Comparison of ENCODE assay signal across 29 cellular contexts in the genomic region with DNA sequence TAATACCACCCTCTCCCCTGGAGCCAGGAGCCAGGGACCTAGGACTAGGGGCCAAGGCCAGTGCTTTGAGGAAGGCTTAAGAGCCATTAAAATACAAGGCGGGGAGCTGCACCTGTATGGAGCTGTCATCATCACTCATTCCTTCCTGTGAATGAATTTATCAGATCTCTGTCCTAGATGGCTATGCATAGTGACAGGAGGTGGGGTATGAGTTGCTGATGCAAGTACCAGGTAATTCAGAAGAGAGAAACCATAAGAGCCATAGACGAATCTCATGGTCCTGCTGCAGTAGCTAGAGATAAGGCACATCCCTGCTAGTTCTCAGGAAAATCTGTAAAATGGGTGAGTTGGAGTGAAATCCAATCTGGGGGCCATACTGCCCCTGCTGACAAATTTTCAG. TPM values are rescaled to one million over a fixed set of nuclear protein-coding genes. Genes with fewer than 3 reads are reported as not detected.
DNase-seq lines count a peak whose midpoint lies in the region; ATAC-seq, FAIRE-seq and TF ChIP-seq lines count a peak whose summit lies in the region.
"Had no signal": no experiment of that assay in that cellular context is flagged by ENCODE, and none has a peak within 500 bp of the region (broad histone marks: within the 10 kb centered on the region; RNA-seq: fewer than 3 reads in every experiment).

No MANE protein-coding gene starts in this region.

- no peak overlapping the region for H3K56ac ChIP-seq in H1 (replicated peaks; ENCODE audit: insufficient read length, low read depth, low read length)

- H3K27me3 ChIP-seq in BLaER1: no peaks in the 10 kb centered on the region
- H3K27me3 ChIP-seq in H1 (replicated peaks in 1 of 4; ENCODE audit: control insufficient read depth in 3 of 4, extremely low read depth in 1 of 4, insufficient read depth in 3 of 4, low read length in 3 of 4): no peaks in the 10 kb centered on the region

- no peak for ATAC-seq in GM18909 (IDR thresholded peaks at IDR 0.05; ENCODE audit: poor library complexity, unreplicated experiment)
- ATAC-seq: A549; CD8-positive, alpha-beta T cell had no signal

- H4K5ac ChIP-seq in H1 (ENCODE audit: insufficient read length, low read depth, low read length): no peak overlapping the region

- FAIRE-seq in H1 (lab: Jason Lieb, UNC) (no peak), GM12891 (lab: Jason Lieb, UNC) (no peak)
- FAIRE-seq: A549, D721Med, G401.6, GM12892, GM18507, GM19239 had no signal

- H3K4me3 Mint-ChIP-seq in osteocyte (ENCODE audit: unreplicated experiment): no peak overlapping the region
- H3K4me3 Mint-ChIP-seq: B cell; CD4-positive, alpha-beta T cell; CD8-positive, alpha-beta T cell had no signal

- H4K8ac ChIP-seq in H1 (ENCODE audit: extremely low read depth, insufficient read depth, low read length): no peak overlapping the region

- no peak overlapping the region for H3K14ac ChIP-seq in H1 (ENCODE audit: insufficient read length)

- H2BK15ac ChIP-seq in H1 (ENCODE audit: low read length): peak overlapping the region; percentile 66; the same call in 1 of the 2 replicates

- H2BK5ac ChIP-seq in H1 (ENCODE audit: low read depth, low read length): no peak overlapping the region

- H3K4ac ChIP-seq in H1 (replicated peaks; ENCODE audit: insufficient read length, low read depth, low read length): no peak overlapping the region

- no peak overlapping the region for H4K91ac ChIP-seq in H1 (replicated peaks; ENCODE audit: insufficient read length, low read length)

- no peak for TF ChIP-seq CTCF in H1 (IDR thresholded peaks at IDR 0.05; ENCODE audit: control extremely low read depth in 1 of 3, insufficient read depth in 1 of 3, low read depth in 1 of 3, low read length in 3 of 3)
- no peak for TF ChIP-seq CTCF in osteocyte (IDR thresholded peaks at IDR 0.05)

- peaks cover 2% of the 10 kb centered on the region for H3K36me3 Mint-ChIP-seq in osteocyte (ENCODE audit: unreplicated experiment)
- H3K36me3 Mint-ChIP-seq: CD8-positive, alpha-beta T cell had no signal

- peaks cover 3% of the 10 kb centered on the region; the same call in 1 of the 2 replicates for H3K23me2 ChIP-seq in H1 (ENCODE audit: low read depth, low read length)

- no peak overlapping the region for H3K23ac ChIP-seq in H1 (ENCODE audit: insufficient read length)

- no peak for TF ChIP-seq POLR2A in H1 (IDR thresholded peaks at IDR 0.05; ENCODE audit: control extremely low read depth in 1 of 2, low read depth in 2 of 2, low read length in 2 of 2)
- TF ChIP-seq POLR2A in GM12891 (IDR thresholded peaks at IDR 0.05; ENCODE audit: low read depth, low read length): no peak

- H2BK12ac ChIP-seq in H1 (ENCODE audit: low read depth, low read length): 0 out of 2 replicates have a peak overlapping the region, but pooled peaks have one; percentile 55

- peaks cover 0 to 8% of the 10 kb centered on the region in 2 experiments; a peak in 1 of 4 replicates for H3K79me2 ChIP-seq in H1 (ENCODE audit: control insufficient read depth in 1 of 2, insufficient read depth in 2 of 2, low read length in 2 of 2)

- 82% methylated on average over 2 of the region's 2 CpGs; no CpG with 5 or more reads in 1 of the 2 experiments for WGBS in H1 (ENCODE audit: extremely low coverage in 1 of 2, insufficient coverage in 1 of 2, insufficient read length in 1 of 2, insufficient replicate concordance in 2 of 2, low coverage in 1 of 2, low lambda C conversion rate in 2 of 2, missing lambda C conversion rate in 1 of 2), 2 experiments

- H3K27ac Mint-ChIP-seq in osteocyte (ENCODE audit: unreplicated experiment): no peak overlapping the region
- H3K27ac Mint-ChIP-seq: B cell; CD4-positive, alpha-beta T cell; CD8-positive, alpha-beta T cell had no signal

- H3K36me3 ChIP-seq in BLaER1 (no peaks in the 10 kb centered on the region), H1 (ENCODE audit: control insufficient read depth in 2 of 4, insufficient read depth in 4 of 4, low read length in 3 of 4) (no peaks in the 10 kb centered on the region)

- H4K20me1 ChIP-seq in BLaER1 (peaks cover 50% of the 10 kb centered on the region), H1 (replicated peaks in 1 of 2; ENCODE audit: control insufficient read depth in 1 of 2, insufficient read depth in 2 of 2, low read length in 2 of 2) (peaks cover 2 to 4% of the 10 kb centered on the region in 2 experiments)

- H3K4me1 Mint-ChIP-seq in osteocyte (ENCODE audit: unreplicated experiment): no peaks in the 10 kb centered on the region
- H3K4me1 Mint-ChIP-seq: B cell had no signal

- H2BK20ac ChIP-seq in H1 (ENCODE audit: low read length): peak overlapping the region; percentile 34; the same call in 1 of the 2 replicates

- DNase-seq in G401 (ENCODE audit: low spot score) (peak; percentile 13), SW480 (ENCODE audit: low spot score) (peak; percentile 23), H1 (ENCODE audit: low read depth in 1 of 2, low spot score in 2 of 2) (no peak), osteocyte (ENCODE audit: extremely low spot score, unreplicated experiment) (no peak), GM12891 (ENCODE audit: insufficient read length, low spot score) (no peak)
- no peak for DNase-seq in activated T-cell treated with anti-CD3 and anti-CD28 coated beads, Interleukin-2, amount 50 U/mL, for 1 hour
- DNase-seq: AML-193; Caco-2; Calu3; CD4-positive, alpha-beta T cell; CD8-positive, alpha-beta T cell; DMS 273 treated with DMSO at 0.1 percent for 48 hours; DMS153; DMS53; DMS79; DND-41; EL; GF-D8 had no signal

- no peak overlapping the region for H2BK120ac ChIP-seq in H1 (replicated peaks; ENCODE audit: low read depth, low read length)

- peaks cover 45% of the 10 kb centered on the region for H3K27me3 Mint-ChIP-seq in osteocyte (ENCODE audit: unreplicated experiment)

- peaks cover 10% of the 10 kb centered on the region; the same call in 1 of the 2 replicates for H3K79me1 ChIP-seq in H1 (ENCODE audit: low read depth, low read length)

- no peak overlapping the region for H2AFZ ChIP-seq in H1 (ENCODE audit: low read length)

- CTCF ChIA-PET in H1 (lab: Charles Lee; ENCODE audit: partially characterized antibody): interaction anchor here (0.5 to 11.6 kb wide), 11 partner anchors 10 to 1193 kb away, joined by 3 to 128 read pairs (median 7); a partner anchor contains a TSS

- peaks cover 78% of the 10 kb centered on the region for H3K4me1 ChIP-seq in BLaER1
- peaks cover 15 to 57% (median 43%) of the 10 kb centered on the region in 4 experiments for H3K4me1 ChIP-seq in H1 (replicated peaks in 1 of 4; ENCODE audit: control insufficient read depth in 3 of 4, insufficient read depth in 4 of 4, low read length in 3 of 4)
- H3K4me1 ChIP-seq: A549, Caco-2 had no signal

- H3K4me3 ChIP-seq in BLaER1 (no peak overlapping the region), H1 (ENCODE audit: extremely low read depth in 1 of 4, insufficient read depth in 2 of 4, low read depth in 3 of 4, low read length in 4 of 4) (no peak overlapping the region)
- H3K4me3 ChIP-seq: A549 had no signal

- no peak overlapping the region; the same call in 1 of the 2 replicates for H2AK5ac ChIP-seq in H1 (ENCODE audit: low read depth, low read length)

- no peak for TF ChIP-seq EP300 in H1 (IDR thresholded peaks at IDR 0.05; ENCODE audit: borderline replicate concordance in 1 of 2, low read depth in 2 of 2, low read length in 2 of 2)

- in situ Hi-C loops in G401 (cut with HindIII; ENCODE audit: low sequenced_read_pairs): loop anchor here (25.0 kb wide), 1 partner anchor 298 kb away; no protein-coding TSS in a partner anchor

- H3K9me3 ChIP-seq in BLaER1 (no peaks in the 10 kb centered on the region), H1 (ENCODE audit: insufficient read depth in 2 of 2, low read depth in 1 of 2, low read length in 1 of 2) (no peaks in the 10 kb centered on the region)
- H3K9me3 ChIP-seq: A549, Caco-2 had no signal

- H3K9ac ChIP-seq in BLaER1 (no peak overlapping the region), H1 (replicated peaks in 1 of 4; ENCODE audit: extremely low read depth in 1 of 4, low read depth in 3 of 4, low read length in 3 of 4) (no peak overlapping the region)

- no peak for TF ChIP-seq RAD21 in H1 (IDR thresholded peaks at IDR 0.05 in 1 of 2, conservative IDR thresholded peaks at IDR 0.05 in 1 of 2; ENCODE audit: low read depth in 2 of 2, low read length in 2 of 2)

- POLR2A ChIA-PET in H1 (lab: Charles Lee; ENCODE audit: partially characterized antibody): interaction anchor here (1.4 to 3.0 kb wide), 2 partner anchors 10 to 19 kb away, joined by 5 to 23 read pairs; a partner anchor contains a TSS

- no peaks in the 10 kb centered on the region for H3K9me3 Mint-ChIP-seq in osteocyte (ENCODE audit: unreplicated experiment)
- H3K9me3 Mint-ChIP-seq: CD4-positive, alpha-beta T cell; CD8-positive, alpha-beta T cell had no signal

- H3K27ac ChIP-seq in BLaER1 (no peak overlapping the region), H1 (ENCODE audit: low read depth, low read length) (no peak overlapping the region)
- H3K27ac ChIP-seq: 22Rv1, A549, C4-2B had no signal

- no peak overlapping the region for H3K18ac ChIP-seq in H1 (ENCODE audit: extremely low read depth, low read length)

- H3K4me2 ChIP-seq in BLaER1 (peak overlapping the region; percentile 84), H1 (ENCODE audit: insufficient read depth in 1 of 2, low read depth in 2 of 2, low read length in 2 of 2) (no peak overlapping the region)
- H3K4me2 ChIP-seq: A549 had no signal

TF ChIP-seq in H1, 55 proteins besides CTCF, POLR2A, EP300 and RAD21 (continues in another document):
- TF ChIP-seq CEBPB (IDR thresholded peaks at IDR 0.05; ENCODE audit: low read depth, low read length): no peak
- no peak for TF ChIP-seq SRF (IDR thresholded peaks at IDR 0.05; ENCODE audit: low read depth, low read length)
- TF ChIP-seq FOSL1 (IDR thresholded peaks at IDR 0.05; ENCODE audit: insufficient read depth, low read depth, low read length): no peak

TF ChIP-seq in GM12891, 5 proteins besides CTCF, POLR2A, EP300 and RAD21:
- TF ChIP-seq SPI1 (IDR thresholded peaks at IDR 0.05; ENCODE audit: low read depth, low read length) (no peak), POU2F2 (IDR thresholded peaks at IDR 0.05; ENCODE audit: low read depth, low read length) (no peak), POLR2AphosphoS5 (IDR thresholded peaks at IDR 0.05; ENCODE audit: low read depth, low read length) (no peak), TAF1 (IDR thresholded peaks at IDR 0.05; ENCODE audit: low read depth, low read length) (no peak), PAX5 (IDR thresholded peaks at IDR 0.05; ENCODE audit: insufficient read depth, low read length, severe bottlenecking) (no peak)

RNA-seq across cellular contexts. Expression of a gene that starts 10.3 kb away (rescaled TPM):
- total RNA-seq in G401 (2014; rRNA removed; shearing (Covaris generic)): 4.9 and 6.5 TPM in 2 replicates
- 18.7 and 21.5 TPM in 2 replicates for total RNA-seq in H1 (2021; fragmentation: NEBNext Ultra II Directional; extraction: Animal tissue kit (Norgen Biotek cat#: 25700))
- 19.6 and 24.2 TPM in 2 replicates for polyA plus RNA-seq in H1 (2011; rRNA removed)
- polyA plus RNA-seq in H1 (2011; cell fraction: cytosol; rRNA removed): 9.2 TPM
- 32.8 TPM for polyA plus RNA-seq in H1 (2011; cell fraction: nucleus; rRNA removed)
- polyA plus RNA-seq in H1 (2012, experiment 1 of 2): 9.0 to 19.1 TPM (median 15.6 TPM) in 4 replicates
- 9.6 TPM for polyA plus RNA-seq in H1 (2012, experiment 2 of 2)
- polyA plus RNA-seq in H1 (2013, experiment 1 of 2): 27.2 TPM
- 27.6 TPM for polyA plus RNA-seq in H1 (2013, experiment 2 of 2)
- polyA minus RNA-seq in H1 (2011; rRNA and poly(A)+ RNA removed): 15.4 and 22.9 TPM in 2 replicates
- 17.1 TPM for polyA minus RNA-seq in H1 (2011; cell fraction: cytosol; rRNA and poly(A)+ RNA removed)
- polyA minus RNA-seq in H1 (2011; cell fraction: nucleus; rRNA and poly(A)+ RNA removed): 16.3 TPM
- total RNA-seq in osteocyte: 0.18 and 0.40 TPM in 2 replicates
- polyA plus RNA-seq in GM12891 (2012; ENCODE audit: low read depth, missing spikeins): 0.09 TPM
- total RNA-seq: B cell, Calu3 had no signal

Comparison
In these comparisons a context has a peak if more than half of its experiments do, and no peak if none do; other contexts are left out.
1. DNase-seq: peak in G401 (single experiment) and SW480 (single experiment); none in H1 (0 of 2), osteocyte (single experiment), activated T-cell treated with anti-CD3 and anti-CD28 coated beads, Interleukin-2, amount 50 U/mL, for 1 hour (single experiment) and GM12891 (single experiment).